Comparison of ENCODE assay signal across 26 cellular contexts in genomic region chr1:85553416-85553815, GRCh38. TPM values are rescaled to one million over a fixed set of nuclear protein-coding genes. Genes with fewer than 3 reads are reported as not detected.
DNase-seq lines count a peak whose midpoint lies in the region; ATAC-seq and TF ChIP-seq lines count a peak whose summit lies in the region.
"Had no signal": no experiment of that assay in that cellular context is flagged by ENCODE, and none has a peak within 500 bp of the region (broad histone marks: within the 10 kb centered on the region; RNA-seq: fewer than 3 reads in every experiment).

No MANE protein-coding gene starts in this region.

- H3K4me2 ChIP-seq in trophoblast cell (ENCODE audit: low read length): no peak overlapping the region

- H2AFZ ChIP-seq in trophoblast cell (ENCODE audit: insufficient read depth, low read length, poor library complexity): no peak overlapping the region

- peak overlapping the region; percentile 36 for H4K8ac ChIP-seq in trophoblast cell (ENCODE audit: low read depth, low read length)

- DNase-seq in RPMI7951 (ENCODE audit: low read depth) (peak; percentile 39), trophoblast cell (no peak), NCI-H2107 treated with DMSO at 0.1 percent for 48 hours (lab: John Stamatoyannopoulos, UW; ENCODE audit: unreplicated experiment) (no peak), HCEC 1CT (no peak)
- DNase-seq: activated CD4-positive, alpha-beta T cell treated with anti-CD3 and anti-CD28 coated beads for 36 hours; activated naive CD4-positive, alpha-beta T cell treated with anti-CD3 and anti-CD28 coated beads for 36 hours; activated T-cell treated with anti-CD3 and anti-CD28 coated beads, Interleukin-2, amount 50 U/mL, for 72 hours; anterior cingulate cortex; CD8-positive, alpha-beta T cell; DMS153; dorsolateral prefrontal cortex; hypothalamus; Kasumi-1; kidney; NCI-H1048; NCI-H187; right lobe of liver; Right ventricle myocardium superior; substantia nigra had no signal

- peaks cover 5% of the 10 kb centered on the region for H3K79me1 ChIP-seq in trophoblast cell (ENCODE audit: low read length)

- no peak for TF ChIP-seq CTCF in gastroesophageal sphincter (IDR thresholded peaks at IDR 0.05)

- H3K18ac ChIP-seq in trophoblast cell (ENCODE audit: low read length): no peak overlapping the region

- peak overlapping the region; percentile 20 for H4K91ac ChIP-seq in trophoblast cell (ENCODE audit: low read depth, low read length)

- no peak overlapping the region for H2AK5ac ChIP-seq in trophoblast cell (ENCODE audit: low read length)

- H3K79me2 ChIP-seq in trophoblast cell (ENCODE audit: control insufficient read depth, insufficient read depth, low read length, poor library complexity): no peaks in the 10 kb centered on the region

- H3K27ac ChIP-seq in gastroesophageal sphincter (peak overlapping the region; percentile 71 to 80 (median 78)), trophoblast cell (ENCODE audit: low read depth, low read length) (peak overlapping the region; percentile 70), urinary bladder (ENCODE audit: low read depth) (peak overlapping the region; percentile 28)
- H3K27ac ChIP-seq: dorsolateral prefrontal cortex, right lobe of liver, vagina had no signal

- H3K27me3 ChIP-seq in gastroesophageal sphincter (no peaks in the 10 kb centered on the region), trophoblast cell (ENCODE audit: insufficient read depth, low read length) (no peaks in the 10 kb centered on the region)
- H3K27me3 ChIP-seq: dorsolateral prefrontal cortex, right lobe of liver, vagina had no signal

- peaks cover 14 to 53% (median 21%) of the 10 kb centered on the region in 3 donors for H3K4me1 ChIP-seq in gastroesophageal sphincter
- H3K4me1 ChIP-seq in trophoblast cell (ENCODE audit: control insufficient read depth in 1 of 2, insufficient read depth in 2 of 2, low read length in 2 of 2): peaks cover 8 to 26% of the 10 kb centered on the region in 2 experiments
- no peaks in the 10 kb centered on the region for H3K4me1 ChIP-seq in urinary bladder (ENCODE audit: insufficient read depth)
- H3K4me1 ChIP-seq: right lobe of liver, vagina had no signal

- ATAC-seq in gastroesophageal sphincter (no peak), GM21825 (IDR thresholded peaks at IDR 0.05; ENCODE audit: unreplicated experiment) (no peak)
- ATAC-seq: activated CD4-positive, alpha-beta T cell treated with anti-CD3 and anti-CD28 coated beads for 36 hours; activated T-cell treated with anti-CD3 and anti-CD28 coated beads, Interleukin-2, amount 50 U/mL, for 72 hours; CD8-positive, alpha-beta T cell; GM12878 had no signal

- H2BK12ac ChIP-seq in trophoblast cell (ENCODE audit: low read length): peak overlapping the region; percentile 72

- H3K9me3 ChIP-seq in gastroesophageal sphincter (no peaks in the 10 kb centered on the region), trophoblast cell (ENCODE audit: insufficient read depth, low read depth, low read length) (no peaks in the 10 kb centered on the region)
- H3K9me3 ChIP-seq: right lobe of liver, vagina had no signal

- H3K4me3 ChIP-seq in gastroesophageal sphincter: no peak overlapping the region
- H3K4me3 ChIP-seq in trophoblast cell (ENCODE audit: low read depth, low read length): no peak overlapping the region
- no peak overlapping the region for H3K4me3 ChIP-seq in urinary bladder (ENCODE audit: low read depth, low read length)
- H3K4me3 ChIP-seq: dorsolateral prefrontal cortex, GM12878, lung, right lobe of liver, vagina had no signal

- peak overlapping the region; percentile 20 for H3K14ac ChIP-seq in trophoblast cell (ENCODE audit: low read length)

- H4K12ac ChIP-seq in trophoblast cell (ENCODE audit: low read depth, low read length): no peak overlapping the region

- TF ChIP-seq POLR2A in gastroesophageal sphincter (IDR thresholded peaks at IDR 0.05): no peak

- H3K4ac ChIP-seq in trophoblast cell (ENCODE audit: low read depth, low read length): no peak overlapping the region

- peak overlapping the region; percentile 54 for H2BK5ac ChIP-seq in trophoblast cell (ENCODE audit: low read depth, low read length, poor library complexity)

- no peak for TF ChIP-seq EP300 in gastroesophageal sphincter (IDR thresholded peaks at IDR 0.05)

- peak overlapping the region; percentile 26 for H2BK120ac ChIP-seq in trophoblast cell (ENCODE audit: insufficient read depth, low read length, poor library complexity)

- H3K36me3 ChIP-seq in gastroesophageal sphincter (no peaks in the 10 kb centered on the region), trophoblast cell (ENCODE audit: control insufficient read depth in 1 of 2, insufficient read depth in 2 of 2, low read length in 2 of 2) (no peaks in the 10 kb centered on the region), urinary bladder (ENCODE audit: insufficient read depth) (no peaks in the 10 kb centered on the region)
- H3K36me3 ChIP-seq: right lobe of liver, vagina had no signal

- no peak overlapping the region for H3K23ac ChIP-seq in trophoblast cell (ENCODE audit: low read length)

- H3K9ac ChIP-seq in trophoblast cell (ENCODE audit: low read length): no peak overlapping the region

RNA-seq across cellular contexts. Expression of gene CCN1, which starts 27.1 kb away (rescaled TPM):
- 16.9 and 21.0 TPM in 2 replicates for total RNA-seq in RPMI7951 (2014; rRNA removed; shearing (Covaris generic))
- total RNA-seq in gastroesophageal sphincter (100 to 1,000 TPM in 1 of 4 donors, 10 to 100 TPM in 3; 41.2 to 121 (median 62.9) TPM), urinary bladder (32.4 TPM)
- 190 and 196 TPM in 2 replicates for polyA plus RNA-seq in trophoblast cell (2013)
- 809 TPM for polyA plus RNA-seq in urinary bladder
- total RNA-seq: activated CD8-positive, alpha-beta memory T cell treated with anti-CD3 and anti-CD28 coated beads for 36 hours; activated naive CD4-positive, alpha-beta T cell treated with anti-CD3 and anti-CD28 coated beads for 36 hours; CD8-positive, alpha-beta T cell had no signal
